8 cellular contexts compared by ENCODE assay signal in the genomic region with DNA sequence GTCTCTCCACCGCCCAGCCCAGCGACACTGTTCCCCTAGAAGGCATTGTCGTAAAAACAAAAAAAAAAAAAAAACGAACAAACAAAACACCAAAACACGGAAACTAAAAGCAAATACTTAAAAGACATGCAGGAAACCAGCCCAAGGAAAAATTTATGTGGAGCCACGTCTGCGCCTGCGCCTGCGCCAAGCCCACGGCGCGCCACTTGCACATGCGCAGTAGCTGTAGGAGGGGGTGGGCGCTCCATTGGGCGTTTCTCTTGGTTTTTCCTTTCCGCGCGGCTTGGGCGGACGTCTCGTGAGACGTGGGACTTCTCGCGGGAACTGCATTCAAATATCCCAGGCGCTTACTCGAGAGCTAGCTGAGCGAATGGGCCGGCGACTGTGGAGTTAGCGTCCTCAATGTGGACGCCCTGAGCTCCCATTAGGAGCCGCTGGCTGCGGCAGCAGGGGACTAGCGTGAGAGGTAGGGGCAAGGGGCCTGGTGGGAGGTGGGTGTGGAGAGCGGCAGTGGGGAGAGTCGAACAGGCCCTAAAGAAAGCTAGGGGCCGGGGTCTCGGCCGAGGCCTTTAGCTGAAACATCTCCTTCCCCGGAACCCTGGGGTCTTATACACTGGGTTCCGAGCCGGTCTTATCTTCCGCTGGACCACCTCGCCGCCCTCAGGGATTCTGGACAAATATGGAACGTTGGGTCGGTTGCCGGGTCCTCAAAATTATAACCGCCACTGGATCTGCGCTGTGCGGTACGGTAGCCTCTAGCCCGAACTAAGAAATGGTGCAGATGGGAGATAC. TPM values are rescaled to one million over a fixed set of nuclear protein-coding genes. Genes with fewer than 3 reads are reported as not detected.
DNase-seq lines count a peak whose midpoint lies in the region; ATAC-seq lines count a peak whose summit lies in the region.

A gene with protein sequence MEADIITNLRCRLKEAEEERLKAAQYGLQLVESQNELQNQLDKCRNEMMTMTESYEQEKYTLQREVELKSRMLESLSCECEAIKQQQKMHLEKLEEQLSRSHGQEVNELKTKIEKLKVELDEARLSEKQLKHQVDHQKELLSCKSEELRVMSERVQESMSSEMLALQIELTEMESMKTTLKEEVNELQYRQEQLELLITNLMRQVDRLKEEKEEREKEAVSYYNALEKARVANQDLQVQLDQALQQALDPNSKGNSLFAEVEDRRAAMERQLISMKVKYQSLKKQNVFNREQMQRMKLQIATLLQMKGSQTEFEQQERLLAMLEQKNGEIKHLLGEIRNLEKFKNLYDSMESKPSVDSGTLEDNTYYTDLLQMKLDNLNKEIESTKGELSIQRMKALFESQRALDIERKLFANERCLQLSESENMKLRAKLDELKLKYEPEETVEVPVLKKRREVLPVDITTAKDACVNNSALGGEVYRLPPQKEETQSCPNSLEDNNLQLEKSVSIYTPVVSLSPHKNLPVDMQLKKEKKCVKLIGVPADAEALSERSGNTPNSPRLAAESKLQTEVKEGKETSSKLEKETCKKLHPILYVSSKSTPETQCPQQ (plus strand): TSS at position 350 of the 792 bp plus-strand sequence. CDS start 4,644 bp downstream, outside the sequence.

- intact Hi-C loops in dendritic cell treated with granulocyte-macrophage colony-stimulating factor and Interleukin-4, amounts not matched to agents 40 ng/mL and 50 ng/mL, for 4 days (cut with micrococcal nuclease): loop anchor here (1.0 to 2.0 kb wide), 2 partner anchors 53 to 905 kb away; no protein-coding TSS in a partner anchor

- ATAC-seq in GM19351 (IDR thresholded peaks at IDR 0.05; ENCODE audit: unreplicated experiment) (peak; percentile 86), HG03521 (IDR thresholded peaks at IDR 0.05; ENCODE audit: unreplicated experiment) (peak; percentile 83), left lobe of liver (peak; percentile 97)

- H3K4me1 ChIP-seq in BLaER1 treated with 17β-estradiol and CSF1 and Interleukin-3, amounts not matched to agents 10 nM and 100 nM: peaks cover 12 to 23% (median 14%) of the 10 kb centered on the region in 10 experiments; a peak in 18 of 20 replicates

- H3K9me3 Mint-ChIP-seq in dendritic cell treated with granulocyte-macrophage colony-stimulating factor and Interleukin-4, amounts not matched to agents 40 ng/mL and 50 ng/mL, for 4 days: no peaks in the 10 kb centered on the region

- peak within 1 kb of the TSS; percentile 88 to 97 (median 94) for H3K9ac ChIP-seq in BLaER1 treated with 17β-estradiol and CSF1 and Interleukin-3, amounts not matched to agents 10 nM and 100 nM

- H3K36me3 Mint-ChIP-seq in dendritic cell treated with granulocyte-macrophage colony-stimulating factor and Interleukin-4, amounts not matched to agents 40 ng/mL and 50 ng/mL, for 4 days (ENCODE audit: low read depth): peaks cover 14% of the 10 kb centered on the region

- DNase-seq in NCI-H748 (lab: John Stamatoyannopoulos, UW; ENCODE audit: unreplicated experiment) (peak; percentile 97), left lobe of liver (ENCODE audit: low spot score) (peak; percentile 97)
- peak; percentile 93 for DNase-seq in activated CD4-positive, alpha-beta T cell treated with anti-CD3 and anti-CD28 coated beads, Interleukin-2, amount 50 U/mL, for 1 hour
- DNase-seq in stimulated activated CD4-positive, alpha-beta T cell treated with anti-CD3 and anti-CD28 coated beads, Interleukin-2, amount 100 ng/mL, for 4 hours (ENCODE audit: low read depth): peak; percentile 90

- H4K20me1 ChIP-seq in BLaER1 treated with 17β-estradiol and CSF1 and Interleukin-3, amounts not matched to agents 10 nM and 100 nM: peaks cover 0 to 22% (median 0%) of the 10 kb centered on the region in 11 experiments; a peak in 4 of 22 replicates

- H3K27me3 ChIP-seq in BLaER1 treated with 17β-estradiol and CSF1 and Interleukin-3, amounts not matched to agents 10 nM and 100 nM: no peaks in the 10 kb centered on the region

- no peaks in the 10 kb centered on the region for H3K9me3 ChIP-seq in BLaER1 treated with 17β-estradiol and CSF1 and Interleukin-3, amounts not matched to agents 10 nM and 100 nM (replicated peaks in 1 of 11)

- peak within 1 kb of the TSS; percentile 95 for H3K4me3 Mint-ChIP-seq in dendritic cell treated with granulocyte-macrophage colony-stimulating factor and Interleukin-4, amounts not matched to agents 40 ng/mL and 50 ng/mL, for 4 days

- H3K4me2 ChIP-seq in BLaER1 treated with 17β-estradiol and CSF1 and Interleukin-3, amounts not matched to agents 10 nM and 100 nM: peak within 1 kb of the TSS; percentile 72 to 90 (median 85)

- H3K27me3 Mint-ChIP-seq in dendritic cell treated with granulocyte-macrophage colony-stimulating factor and Interleukin-4, amounts not matched to agents 40 ng/mL and 50 ng/mL, for 4 days: peaks cover 12% of the 10 kb centered on the region

- H3K27ac ChIP-seq in BLaER1 treated with 17β-estradiol and CSF1 and Interleukin-3, amounts not matched to agents 10 nM and 100 nM: peak within 1 kb of the TSS; percentile 57 to 97 (median 90)

- peaks cover 1 to 30% (median 9%) of the 10 kb centered on the region in 11 experiments; a peak in 18 of 22 replicates for H3K36me3 ChIP-seq in BLaER1 treated with 17β-estradiol and CSF1 and Interleukin-3, amounts not matched to agents 10 nM and 100 nM

- H3K27ac Mint-ChIP-seq in dendritic cell treated with granulocyte-macrophage colony-stimulating factor and Interleukin-4, amounts not matched to agents 40 ng/mL and 50 ng/mL, for 4 days: peak within 1 kb of the TSS; percentile 92

- H3K4me3 ChIP-seq in BLaER1 treated with 17β-estradiol and CSF1 and Interleukin-3, amounts not matched to agents 10 nM and 100 nM: peak within 1 kb of the TSS; percentile 75 to 95 (median 91)

- peaks cover 10% of the 10 kb centered on the region for H3K4me1 Mint-ChIP-seq in dendritic cell treated with granulocyte-macrophage colony-stimulating factor and Interleukin-4, amounts not matched to agents 40 ng/mL and 50 ng/mL, for 4 days (ENCODE audit: low read depth)

RNA-seq across cellular contexts. Expression of the gene that starts here (rescaled TPM):
- total RNA-seq in left lobe of liver: 1.8 TPM

Comparison
In these comparisons a context has a peak if more than half of its experiments do, and no peak if none do; other contexts are left out.
1. Peak in every context shown above with its lines: DNase-seq, ATAC-seq, H3K4me3 ChIP-seq and H3K27ac ChIP-seq.